Comparison of ENCODE assay signal across 31 cellular contexts in the genomic region with DNA sequence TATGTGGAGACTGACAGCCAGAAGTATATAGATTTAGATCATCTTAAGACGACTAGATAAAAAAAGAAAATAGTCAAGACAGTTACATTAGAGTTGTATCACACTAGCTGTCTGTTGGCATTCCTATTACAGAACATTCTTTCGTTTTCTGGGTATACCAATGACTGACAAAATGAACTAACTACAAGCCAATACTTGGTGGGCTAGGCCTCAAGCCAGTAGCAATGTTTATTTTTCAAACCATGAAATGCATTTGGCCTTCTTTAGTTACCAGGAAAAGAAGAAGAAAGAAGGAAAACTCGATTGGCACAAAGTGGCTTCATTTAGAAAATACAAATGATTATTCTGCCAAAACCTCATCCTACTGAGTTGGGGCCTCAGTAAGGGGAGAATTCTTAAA.
"Had no signal": no experiment of that assay in that cellular context is flagged by ENCODE, and none has a peak within 500 bp of the region (broad histone marks: within the 10 kb centered on the region; RNA-seq: fewer than 3 reads in every experiment).

No MANE protein-coding gene starts in this region.

- H3K27me3 Mint-ChIP-seq: central memory CD8-positive, alpha-beta T cell; dendritic cell treated with granulocyte-macrophage colony-stimulating factor and Interleukin-4, amounts not matched to agents 40 ng/mL and 50 ng/mL, for 4 days; stimulated activated memory B cell treated with anti-CD40 and anti-IgM and Interleukin-4, amounts not matched to agents 10 μg/mL and 1 μg/mL and 100 μg/mL, for 72 hours; stimulated activated naive CD8-positive, alpha-beta T cell treated with anti-CD3 and anti-CD28 coated beads, Interleukin-15, amount 100 ng/mL, for 72 hours had no signal

- H3K36me3 ChIP-seq: adrenal gland, ascending aorta, gastroesophageal sphincter, pancreas, prostate gland, suprapubic skin, tibial artery had no signal

- H3K4me1 Mint-ChIP-seq: central memory CD8-positive, alpha-beta T cell; mesothelial cell of epicardium; naive thymus-derived CD4-positive, alpha-beta T cell; stimulated activated memory B cell treated with anti-CD40 and anti-IgM and Interleukin-4, amounts not matched to agents 10 μg/mL and 1 μg/mL and 100 μg/mL, for 72 hours; stimulated activated naive CD8-positive, alpha-beta T cell treated with anti-CD3 and anti-CD28 coated beads, Interleukin-15, amount 100 ng/mL, for 72 hours had no signal

- H3K27ac Mint-ChIP-seq: activated naive CD8-positive, alpha-beta T cell; dendritic cell treated with granulocyte-macrophage colony-stimulating factor and Interleukin-4, amounts not matched to agents 40 ng/mL and 50 ng/mL, for 4 days; endodermal cell; mesothelial cell of epicardium; naive thymus-derived CD4-positive, alpha-beta T cell; stimulated activated memory B cell treated with anti-CD40 and anti-IgM and Interleukin-4, amounts not matched to agents 10 μg/mL and 1 μg/mL and 100 μg/mL, for 72 hours; stimulated activated naive CD8-positive, alpha-beta T cell treated with anti-CD3 and anti-CD28 coated beads, Interleukin-15, amount 100 ng/mL, for 72 hours; T-helper 1 cell treated with Interleukin-12 subunit alpha and Interleukin-12 subunit beta and Interleukin-4 antibody, amounts not matched to agents 30 μg/mL and 1 μg/mL, for 36 hours had no signal

- H3K4me3 Mint-ChIP-seq: activated naive CD8-positive, alpha-beta T cell; central memory CD8-positive, alpha-beta T cell; dendritic cell treated with granulocyte-macrophage colony-stimulating factor and Interleukin-4, amounts not matched to agents 40 ng/mL and 50 ng/mL, for 4 days; endodermal cell; mesothelial cell of epicardium; naive thymus-derived CD4-positive, alpha-beta T cell; stimulated activated memory B cell treated with anti-CD40 and anti-IgM and Interleukin-4, amounts not matched to agents 10 μg/mL and 1 μg/mL and 100 μg/mL, for 72 hours; stimulated activated naive CD8-positive, alpha-beta T cell treated with anti-CD3 and anti-CD28 coated beads, Interleukin-15, amount 100 ng/mL, for 72 hours; T-helper 1 cell treated with Interleukin-12 subunit alpha and Interleukin-12 subunit beta and Interleukin-4 antibody, amounts not matched to agents 30 μg/mL and 1 μg/mL, for 36 hours had no signal

- H3K4me3 ChIP-seq: adrenal gland, ascending aorta, gastroesophageal sphincter, pancreas, prostate gland, smooth muscle cell, suprapubic skin, tibial artery had no signal

- H3K27ac ChIP-seq: adrenal gland, ascending aorta, gastroesophageal sphincter, pancreas, prostate gland, suprapubic skin, tibial artery, VCaP had no signal

- H3K4me1 ChIP-seq: adrenal gland, ascending aorta, gastroesophageal sphincter, pancreas, prostate gland, suprapubic skin had no signal

- H3K9me3 ChIP-seq: adrenal gland, ascending aorta, gastroesophageal sphincter, pancreas, prostate gland, suprapubic skin, tibial artery had no signal

- H3K36me3 Mint-ChIP-seq: activated naive CD8-positive, alpha-beta T cell; mesothelial cell of epicardium; naive thymus-derived CD4-positive, alpha-beta T cell; stimulated activated memory B cell treated with anti-CD40 and anti-IgM and Interleukin-4, amounts not matched to agents 10 μg/mL and 1 μg/mL and 100 μg/mL, for 72 hours had no signal

- DNase-seq: activated CD4-positive, alpha-beta T cell treated with anti-CD3 and anti-CD28 coated beads for 4 hours; activated CD4-positive, alpha-beta T cell treated with anti-CD3 and anti-CD28 coated beads, Interleukin-2, amount 50 U/mL, for 4 hours; activated effector memory CD4-positive, alpha-beta T cell treated with Interleukin-2 at 50 U/mL for 16 hours; activated naive CD4-positive, alpha-beta T cell treated with Interleukin-2 at 50 U/mL for 16 hours; adrenal gland; endodermal cell; hippocampal formation; left cardiac atrium; naive thymus-derived CD4-positive, alpha-beta T cell; pancreas; retina; stimulated activated CD4-positive, alpha-beta T cell treated with anti-CD3 and anti-CD28 coated beads, Interleukin-1b, Interleukin-23, amount 100 ng/mL, for 48 hours; stimulated activated CD4-positive, alpha-beta T cell treated with anti-CD3 and anti-CD28 coated beads, Interleukin-4, amount 100 ng/mL, for 4 hours; stimulated activated CD8-positive, alpha-beta memory T cell treated with anti-CD3 and anti-CD28 coated beads, Interleukin-4, amount 100 ng/mL, for 48 hours; stimulated activated naive CD8-positive, alpha-beta T cell treated with anti-CD3 and anti-CD28 coated beads, Interleukin-15, amount 100 ng/mL, for 72 hours; T-helper 9 cell; tibial artery had no signal

- H3K27me3 ChIP-seq: adrenal gland, ascending aorta, gastroesophageal sphincter, pancreas, suprapubic skin, tibial artery had no signal

- H3K4me2 ChIP-seq: smooth muscle cell had no signal

- H3K9me3 Mint-ChIP-seq: central memory CD8-positive, alpha-beta T cell; stimulated activated memory B cell treated with anti-CD40 and anti-IgM and Interleukin-4, amounts not matched to agents 10 μg/mL and 1 μg/mL and 100 μg/mL, for 72 hours; stimulated activated naive CD8-positive, alpha-beta T cell treated with anti-CD3 and anti-CD28 coated beads, Interleukin-15, amount 100 ng/mL, for 72 hours; T-helper 1 cell treated with Interleukin-12 subunit alpha and Interleukin-12 subunit beta and Interleukin-4 antibody, amounts not matched to agents 30 μg/mL and 1 μg/mL, for 36 hours had no signal

- ATAC-seq: esophagus mucosa; gastroesophageal sphincter; left cardiac atrium; naive thymus-derived CD4-positive, alpha-beta T cell; pancreas; sciatic nerve; stimulated activated memory B cell treated with anti-CD40 and anti-IgM and Interleukin-4, amounts not matched to agents 10 μg/mL and 1 μg/mL and 100 μg/mL, for 72 hours; stimulated activated naive CD8-positive, alpha-beta T cell treated with anti-CD3 and anti-CD28 coated beads, Interleukin-15, amount 100 ng/mL, for 72 hours had no signal
